Comparison of ENCODE assay signal across 8 cellular contexts in genomic region chr2:26785431-26786206, GRCh38. TPM values are rescaled to one million over a fixed set of nuclear protein-coding genes. Genes with fewer than 3 reads are reported as not detected.
DNase-seq lines count a peak whose midpoint lies in the region; ATAC-seq and TF ChIP-seq lines count a peak whose summit lies in the region.

Gene CENPA, plus strand, starts transcription at chr2:26786056. Its CDS starts 141 bp downstream, at chr2:26786197.

- DNase-seq in CD4-positive, CD25-positive, alpha-beta regulatory T cell: peak; percentile 93 to 99 (median 97)
- peak; percentile 99 for DNase-seq in NCI-H82 treated with DMSO at 0.1 percent for 48 hours (lab: John Stamatoyannopoulos, UW; ENCODE audit: unreplicated experiment)
- peak; percentile 97 for DNase-seq in activated CD4-positive, alpha-beta memory T cell treated with anti-CD3 and anti-CD28 coated beads for 36 hours
- peak; percentile 94 to 97 (median 97) for DNase-seq in right lobe of liver
- DNase-seq in stimulated activated CD4-positive, alpha-beta T cell treated with anti-CD3 and anti-CD28 coated beads, Interleukin-4, amount 100 ng/mL, for 4 hours: peak; percentile 90 to 96

- intact Hi-C loops in activated CD4-positive, alpha-beta memory T cell treated with anti-CD3 and anti-CD28 coated beads for 36 hours (cut with micrococcal nuclease): loop anchor here (2.0 to 10.0 kb wide), 2 partner anchors 21 to 269 kb away; partner anchors contain the start of genes AGBL5 and SLC35F6
- intact Hi-C loops in right lobe of liver (cut with DNase I): no loop called here

- CTCF ChIA-PET in activated CD4-positive, alpha-beta memory T cell treated with anti-CD3 and anti-CD28 coated beads for 36 hours (lab: Charles Lee): interaction anchor here (0.6 kb wide), 1 partner anchor 15 kb away, joined by 3 read pairs; no protein-coding TSS in a partner anchor

- H3K9ac ChIP-seq in duodenal mucosa (ENCODE audit: low read depth in 1 of 2, low read length in 2 of 2): peak within 1 kb of the TSS; percentile 44 to 69

- H3K4me3 Mint-ChIP-seq in CD4-positive, CD25-positive, alpha-beta regulatory T cell: peak within 1 kb of the TSS; percentile 88 to 94 (median 90)
- peak within 1 kb of the TSS; percentile 85 for H3K4me3 Mint-ChIP-seq in activated CD4-positive, alpha-beta memory T cell treated with anti-CD3 and anti-CD28 coated beads for 36 hours

- POLR2A ChIA-PET in activated CD4-positive, alpha-beta memory T cell treated with anti-CD3 and anti-CD28 coated beads for 36 hours (lab: Charles Lee): interaction anchor here (1.5 kb wide), 1 partner anchor 11 kb away, joined by 3 read pairs; no protein-coding TSS in a partner anchor

- peak; percentile 99 to 100 for ATAC-seq in CD4-positive, CD25-positive, alpha-beta regulatory T cell (ENCODE audit: low read depth in 2 of 2)
- peak; percentile 98 for ATAC-seq in GM19438 (IDR thresholded peaks at IDR 0.05; ENCODE audit: low read depth, unreplicated experiment)
- ATAC-seq in HG03575 (IDR thresholded peaks at IDR 0.05; ENCODE audit: extremely low read depth, insufficient number of reproducible peaks, low FRiP score, unreplicated experiment): peak; percentile 96
- ATAC-seq in right lobe of liver: peak; percentile 99 to 100 (median 100)

- no peaks in the 10 kb centered on the region for H3K9me3 ChIP-seq in CD4-positive, CD25-positive, alpha-beta regulatory T cell (ENCODE audit: control insufficient read depth in 2 of 2, low read length in 2 of 2)
- no peaks in the 10 kb centered on the region for H3K9me3 ChIP-seq in duodenal mucosa (ENCODE audit: control insufficient read depth in 1 of 2, low read length in 2 of 2)
- no peaks in the 10 kb centered on the region for H3K9me3 ChIP-seq in right lobe of liver

- no peak for TF ChIP-seq POLR2A in right lobe of liver (IDR thresholded peaks at IDR 0.05)

- peak within 1 kb of the TSS in 2 of 3 donors; percentile 92 to 96 for H3K27ac Mint-ChIP-seq in CD4-positive, CD25-positive, alpha-beta regulatory T cell
- peak within 1 kb of the TSS; percentile 52 for H3K27ac Mint-ChIP-seq in activated CD4-positive, alpha-beta memory T cell treated with anti-CD3 and anti-CD28 coated beads for 36 hours

- H3K36me3 Mint-ChIP-seq in CD4-positive, CD25-positive, alpha-beta regulatory T cell: peaks cover 6% of the 10 kb centered on the region
- peaks cover 25% of the 10 kb centered on the region for H3K36me3 Mint-ChIP-seq in activated CD4-positive, alpha-beta memory T cell treated with anti-CD3 and anti-CD28 coated beads for 36 hours

- peaks cover 15% of the 10 kb centered on the region for H3K4me1 ChIP-seq in CD4-positive, CD25-positive, alpha-beta regulatory T cell (ENCODE audit: control insufficient read depth, insufficient read depth, low read length, poor library complexity, severe bottlenecking)
- peaks cover 4 to 15% of the 10 kb centered on the region in 2 donors for H3K4me1 ChIP-seq in duodenal mucosa (ENCODE audit: control insufficient read depth in 1 of 2, insufficient read depth in 2 of 2, low read length in 2 of 2)
- H3K4me1 ChIP-seq in right lobe of liver: peaks cover 0 to 4% (median 0%) of the 10 kb centered on the region in 4 donors

- peaks cover 5% of the 10 kb centered on the region for H3K27me3 Mint-ChIP-seq in CD4-positive, CD25-positive, alpha-beta regulatory T cell
- peaks cover 2% of the 10 kb centered on the region for H3K27me3 Mint-ChIP-seq in activated CD4-positive, alpha-beta memory T cell treated with anti-CD3 and anti-CD28 coated beads for 36 hours

- TF ChIP-seq CTCF in right lobe of liver (IDR thresholded peaks at IDR 0.05): peak; percentile 28 to 60 (median 45)

- H3K27ac ChIP-seq in CD4-positive, CD25-positive, alpha-beta regulatory T cell (ENCODE audit: insufficient read depth, low read length, poor library complexity, severe bottlenecking): peak within 1 kb of the TSS; percentile 72
- H3K27ac ChIP-seq in duodenal mucosa (ENCODE audit: low read depth, low read length) (no peak within 1 kb of the TSS), right lobe of liver (peak within 1 kb of the TSS in 1 of 3 donors; percentile 6)

- peaks cover 0 to under 1% (median 0%) of the 10 kb centered on the region in 7 donors for H3K9me3 Mint-ChIP-seq in CD4-positive, CD25-positive, alpha-beta regulatory T cell
- H3K9me3 Mint-ChIP-seq in activated CD4-positive, alpha-beta memory T cell treated with anti-CD3 and anti-CD28 coated beads for 36 hours: peaks cover under 1% of the 10 kb centered on the region

- no peaks in the 10 kb centered on the region for H3K27me3 ChIP-seq in CD4-positive, CD25-positive, alpha-beta regulatory T cell (ENCODE audit: control insufficient read depth, insufficient read depth, low read length)
- H3K27me3 ChIP-seq in duodenal mucosa (ENCODE audit: control insufficient read depth in 1 of 2, insufficient read depth in 2 of 2, low read length in 2 of 2): no peaks in the 10 kb centered on the region
- H3K27me3 ChIP-seq in right lobe of liver: no peaks in the 10 kb centered on the region

- H3K36me3 ChIP-seq in CD4-positive, CD25-positive, alpha-beta regulatory T cell (ENCODE audit: control insufficient read depth, insufficient read depth, low read length): peaks cover 7% of the 10 kb centered on the region
- H3K36me3 ChIP-seq in duodenal mucosa (ENCODE audit: control insufficient read depth in 1 of 2, insufficient read depth in 2 of 2, low read length in 2 of 2) (peaks cover 2% of the 10 kb centered on the region in 2 donors), right lobe of liver (peaks cover 0 to 1% (median 0%) of the 10 kb centered on the region in 4 donors)

- peak within 1 kb of the TSS; percentile 96 for H3K4me3 ChIP-seq in CD4-positive, CD25-positive, alpha-beta regulatory T cell (ENCODE audit: low read depth, low read length)
- H3K4me3 ChIP-seq in duodenal mucosa (ENCODE audit: low read depth in 1 of 2, low read length in 2 of 2): peak within 1 kb of the TSS; percentile 70 to 80
- peak within 1 kb of the TSS; percentile 59 to 70 (median 65) for H3K4me3 ChIP-seq in right lobe of liver

- WGBS in right lobe of liver (ENCODE audit: insufficient coverage, low coverage, low lambda C conversion rate, missing lambda C conversion rate): 4% methylated on average over 46 of the region's 55 CpGs

- H3K4me1 Mint-ChIP-seq in CD4-positive, CD25-positive, alpha-beta regulatory T cell: peaks cover 5 to 36% (median 22%) of the 10 kb centered on the region in 4 donors
- peaks cover 17% of the 10 kb centered on the region for H3K4me1 Mint-ChIP-seq in activated CD4-positive, alpha-beta memory T cell treated with anti-CD3 and anti-CD28 coated beads for 36 hours (ENCODE audit: low read depth)

RNA-seq across cellular contexts. Expression of gene CENPA, which starts in this region (rescaled TPM):
- 2.0 TPM for total RNA-seq in CD4-positive, CD25-positive, alpha-beta regulatory T cell
- 1 to 10 TPM in 3 of 4 donors, under 1 TPM in 1; 0.54 to 3.9 (median 2.5) TPM for polyA plus RNA-seq in CD4-positive, CD25-positive, alpha-beta regulatory T cell
- total RNA-seq in activated CD4-positive, alpha-beta memory T cell treated with anti-CD3 and anti-CD28 coated beads for 36 hours: 10 to 100 TPM; 36.7 to 37.8 TPM
- 1 to 10 TPM in 1 of 6 experiments, under 1 TPM in 4, not detected in 1; 0.18 to 1.3 (median 0.56) TPM for total RNA-seq in right lobe of liver

Comparison
In these comparisons a context has a peak if more than half of its experiments do, and no peak if none do; other contexts are left out.
1. RNA of gene CENPA (total RNA-seq): 36.7 to 37.8 TPM in activated CD4-positive, alpha-beta memory T cell treated with anti-CD3 and anti-CD28 coated beads for 36 hours; 2.0 TPM in CD4-positive, CD25-positive, alpha-beta regulatory T cell (single experiment) and 0.18 to 1.3 TPM in right lobe of liver; every median in the first group is over 10 times any median in the second.
2. Peak in every context shown above with its lines, with median percentiles within 50 percentile points of each other: ATAC-seq, DNase-seq and H3K4me3 ChIP-seq.